In the genomic region with DNA sequence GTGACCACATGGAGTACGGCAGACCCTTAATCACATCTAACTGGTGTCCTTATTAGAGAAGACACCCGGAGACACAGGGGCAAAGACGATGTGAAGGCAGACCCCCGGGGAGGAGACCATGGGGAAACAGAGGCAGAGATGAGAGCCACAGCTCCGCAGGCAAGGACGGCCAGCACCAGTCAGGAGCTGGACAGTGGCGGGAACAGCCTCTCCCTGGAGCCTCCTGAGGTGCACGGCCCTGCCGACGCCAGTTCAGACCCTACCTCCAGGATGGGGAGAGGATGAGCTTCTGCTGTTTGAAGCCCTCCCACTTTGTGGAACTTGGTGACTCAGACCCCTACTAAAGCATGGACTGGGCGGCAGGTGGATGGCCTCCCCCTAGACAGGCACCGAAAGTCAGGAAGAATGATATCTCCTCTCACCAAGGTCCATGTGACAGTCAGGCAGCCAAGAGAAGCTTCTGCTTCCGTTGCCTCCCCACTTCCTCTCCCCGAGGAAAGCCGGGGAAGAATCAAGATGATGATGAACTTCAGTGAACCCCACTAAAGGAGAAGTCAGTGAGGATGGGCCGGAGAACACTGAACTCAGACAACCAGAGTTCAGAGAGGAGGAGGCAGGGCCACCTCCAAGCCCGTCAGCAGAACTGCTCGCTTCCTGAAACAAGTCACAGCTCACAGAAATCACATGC, we compare ENCODE assay signal across 1 cellular context.
TF ChIP-seq lines count a peak whose summit lies in the region.

No MANE protein-coding gene starts in this region.

TF ChIP-seq in GM23338, 12 proteins besides CTCF, POLR2A, EP300 and RAD21 (continued from another document):
- TF ChIP-seq, protein P1, sequence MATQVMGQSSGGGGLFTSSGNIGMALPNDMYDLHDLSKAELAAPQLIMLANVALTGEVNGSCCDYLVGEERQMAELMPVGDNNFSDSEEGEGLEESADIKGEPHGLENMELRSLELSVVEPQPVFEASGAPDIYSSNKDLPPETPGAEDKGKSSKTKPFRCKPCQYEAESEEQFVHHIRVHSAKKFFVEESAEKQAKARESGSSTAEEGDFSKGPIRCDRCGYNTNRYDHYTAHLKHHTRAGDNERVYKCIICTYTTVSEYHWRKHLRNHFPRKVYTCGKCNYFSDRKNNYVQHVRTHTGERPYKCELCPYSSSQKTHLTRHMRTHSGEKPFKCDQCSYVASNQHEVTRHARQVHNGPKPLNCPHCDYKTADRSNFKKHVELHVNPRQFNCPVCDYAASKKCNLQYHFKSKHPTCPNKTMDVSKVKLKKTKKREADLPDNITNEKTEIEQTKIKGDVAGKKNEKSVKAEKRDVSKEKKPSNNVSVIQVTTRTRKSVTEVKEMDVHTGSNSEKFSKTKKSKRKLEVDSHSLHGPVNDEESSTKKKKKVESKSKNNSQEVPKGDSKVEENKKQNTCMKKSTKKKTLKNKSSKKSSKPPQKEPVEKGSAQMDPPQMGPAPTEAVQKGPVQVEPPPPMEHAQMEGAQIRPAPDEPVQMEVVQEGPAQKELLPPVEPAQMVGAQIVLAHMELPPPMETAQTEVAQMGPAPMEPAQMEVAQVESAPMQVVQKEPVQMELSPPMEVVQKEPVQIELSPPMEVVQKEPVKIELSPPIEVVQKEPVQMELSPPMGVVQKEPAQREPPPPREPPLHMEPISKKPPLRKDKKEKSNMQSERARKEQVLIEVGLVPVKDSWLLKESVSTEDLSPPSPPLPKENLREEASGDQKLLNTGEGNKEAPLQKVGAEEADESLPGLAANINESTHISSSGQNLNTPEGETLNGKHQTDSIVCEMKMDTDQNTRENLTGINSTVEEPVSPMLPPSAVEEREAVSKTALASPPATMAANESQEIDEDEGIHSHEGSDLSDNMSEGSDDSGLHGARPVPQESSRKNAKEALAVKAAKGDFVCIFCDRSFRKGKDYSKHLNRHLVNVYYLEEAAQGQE (IDR thresholded peaks at IDR 0.05; ENCODE audit: unreplicated experiment), result no peak
- TF ChIP-seq CREB1 (CRISPR knock-in tag; IDR thresholded peaks at IDR 0.05; ENCODE audit: low read depth), result no peak
- no peak for TF ChIP-seq EZH2 (IDR thresholded peaks at IDR 0.05; ENCODE audit: low read depth, unreplicated experiment)
- no peak for TF ChIP-seq EZH2phosphoT487 (IDR thresholded peaks at IDR 0.05; ENCODE audit: unreplicated experiment)
- no peak for TF ChIP-seq STAT1 (IDR thresholded peaks at IDR 0.05; ENCODE audit: unreplicated experiment)
- no peak for TF ChIP-seq NANOG (IDR thresholded peaks at IDR 0.05; ENCODE audit: borderline replicate concordance)
- TF ChIP-seq, protein P2, sequence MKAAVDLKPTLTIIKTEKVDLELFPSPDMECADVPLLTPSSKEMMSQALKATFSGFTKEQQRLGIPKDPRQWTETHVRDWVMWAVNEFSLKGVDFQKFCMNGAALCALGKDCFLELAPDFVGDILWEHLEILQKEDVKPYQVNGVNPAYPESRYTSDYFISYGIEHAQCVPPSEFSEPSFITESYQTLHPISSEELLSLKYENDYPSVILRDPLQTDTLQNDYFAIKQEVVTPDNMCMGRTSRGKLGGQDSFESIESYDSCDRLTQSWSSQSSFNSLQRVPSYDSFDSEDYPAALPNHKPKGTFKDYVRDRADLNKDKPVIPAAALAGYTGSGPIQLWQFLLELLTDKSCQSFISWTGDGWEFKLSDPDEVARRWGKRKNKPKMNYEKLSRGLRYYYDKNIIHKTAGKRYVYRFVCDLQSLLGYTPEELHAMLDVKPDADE (IDR thresholded peaks at IDR 0.05), result no peak
- no peak for TF ChIP-seq ZNF114 (CRISPR knock-in tag; IDR thresholded peaks at IDR 0.05)
- TF ChIP-seq ZNF331 (CRISPR knock-in tag; IDR thresholded peaks at IDR 0.05; ENCODE audit: low read depth), result no peak
TF ChIP-seq in GM23338: peak in this region for 0.
